In the genomic region with DNA sequence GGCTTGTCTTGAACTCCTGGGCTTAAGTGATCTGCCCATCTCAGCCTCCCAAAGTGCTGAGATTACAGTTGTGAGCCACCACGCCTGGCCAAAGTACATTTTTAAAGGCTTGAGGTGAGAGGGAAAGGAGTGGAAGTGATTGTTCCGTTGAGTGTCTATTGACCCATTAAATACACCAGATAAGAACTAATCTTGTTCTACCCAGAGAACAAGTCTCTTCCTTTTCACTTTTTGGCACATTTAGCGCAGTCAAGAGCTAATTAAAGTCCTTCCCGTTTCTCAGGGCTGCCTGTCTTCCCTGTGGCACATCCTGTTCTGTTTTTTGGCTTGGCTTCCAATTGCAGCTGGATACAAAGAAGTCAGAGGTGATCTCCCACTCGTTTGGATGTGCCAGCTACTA, we compare ENCODE assay signal across 22 cellular contexts.
DNase-seq lines count a peak whose midpoint lies in the region; ATAC-seq, FAIRE-seq and TF ChIP-seq lines count a peak whose summit lies in the region.
"Had no signal": no experiment of that assay in that cellular context is flagged by ENCODE, and none has a peak within 500 bp of the region (broad histone marks: within the 10 kb centered on the region; RNA-seq: fewer than 3 reads in every experiment).

No MANE protein-coding gene starts in this region.

- intact Hi-C loops in endothelial cell of umbilical vein (cut with micrococcal nuclease) = no loop called here
- intact Hi-C loops in gastrocnemius medialis (cut with DNase I; ENCODE audit: low total_unique reads) = no loop called here

- H3K4me2 ChIP-seq in endothelial cell of umbilical vein (ENCODE audit: insufficient read depth, low read length) = no peak overlapping the region

- peaks cover 0 to 4% of the 10 kb centered on the region in 2 experiments for H3K27me3 ChIP-seq in endothelial cell of umbilical vein (ENCODE audit: control insufficient read depth in 2 of 2, insufficient read depth in 2 of 2, low read length in 2 of 2)
- H3K27me3 ChIP-seq in gastrocnemius medialis = no peaks in the 10 kb centered on the region
- H3K27me3 ChIP-seq: tibial nerve had no signal

- TF ChIP-seq POLR2A in endothelial cell of umbilical vein (IDR thresholded peaks at IDR 0.05; ENCODE audit: low read depth, low read length) (no peak), gastrocnemius medialis (IDR thresholded peaks at IDR 0.05) (no peak)

- H3K9me1 ChIP-seq in endothelial cell of umbilical vein (replicated peaks; ENCODE audit: control insufficient read depth, extremely low read depth, insufficient read depth, low read length) = no peaks in the 10 kb centered on the region

- H3K36me3 ChIP-seq in endothelial cell of umbilical vein (ENCODE audit: control insufficient read depth in 2 of 2, extremely low read depth in 1 of 2, insufficient read depth in 2 of 2, low read length in 2 of 2) (no peaks in the 10 kb centered on the region), gastrocnemius medialis (no peaks in the 10 kb centered on the region)
- H3K36me3 ChIP-seq: tibial nerve had no signal

- CTCF ChIA-PET in endothelial cell of umbilical vein (lab: Charles Lee) = interaction anchor here (1.0 to 1.8 kb wide), 5 partner anchors 11 to 307 kb away, joined by 3 to 4 read pairs (median 3); no protein-coding TSS in a partner anchor

- dilution Hi-C loops in endothelial cell of umbilical vein (cut with MboI; ENCODE audit: extremely low pct_ligation_motif_present, low sequenced_read_pairs) = no loop called here

- H2AFZ ChIP-seq in endothelial cell of umbilical vein (ENCODE audit: low read depth, low read length) = no peak overlapping the region

- BruUV-seq in endothelial cell of umbilical vein (replicated peaks; lab: Mats Ljungman, UMichigan) = no TSS peak

- H3K9me3 ChIP-seq in endothelial cell of umbilical vein (replicated peaks; ENCODE audit: control insufficient read depth, insufficient read depth, low read length) (no peaks in the 10 kb centered on the region), gastrocnemius medialis (no peaks in the 10 kb centered on the region)
- H3K9me3 ChIP-seq: tibial nerve had no signal

- no peaks in the 10 kb centered on the region for H4K20me1 ChIP-seq in endothelial cell of umbilical vein (replicated peaks; ENCODE audit: control insufficient read depth, extremely low read depth, insufficient read depth, low read length)

- peak; percentile 24 to 42 for ATAC-seq in gastrocnemius medialis
- ATAC-seq: activated T-helper 17 cell treated with anti-CD3 and anti-CD28 coated beads, Interleukin-2, amount 50 U/mL, for 72 hours had no signal

- no peak overlapping the region for H3K4me3 ChIP-seq in endothelial cell of umbilical vein (replicated peaks in 1 of 3; ENCODE audit: insufficient read depth in 1 of 3, low read depth in 1 of 3, low read length in 3 of 3)
- no peak overlapping the region for H3K4me3 ChIP-seq in gastrocnemius medialis
- H3K4me3 ChIP-seq: dorsolateral prefrontal cortex, lung, tibial nerve had no signal

- no peak for FAIRE-seq in endothelial cell of umbilical vein (lab: Jason Lieb, UNC)

- TF ChIP-seq CTCF in endothelial cell of umbilical vein (IDR thresholded peaks at IDR 0.05; ENCODE audit: extremely low read depth in 1 of 2, insufficient read depth in 1 of 2, low read depth in 1 of 2, low read length in 2 of 2) = no peak
- TF ChIP-seq CTCF in gastrocnemius medialis (IDR thresholded peaks at IDR 0.05 in 4 of 5, conservative IDR thresholded peaks at IDR 0.05 in 1 of 5) = no peak

- in situ Hi-C loops in gastrocnemius medialis (cut with MboI; ENCODE audit: low sequenced_read_pairs in 4 of 4) = no loop called here

- POLR2A ChIA-PET in endothelial cell of umbilical vein (lab: Charles Lee) = no interaction called here

- no peak overlapping the region for H3K27ac ChIP-seq in endothelial cell of umbilical vein (ENCODE audit: insufficient read depth, low read depth, low read length)
- H3K27ac ChIP-seq in gastrocnemius medialis = no peak overlapping the region
- H3K27ac ChIP-seq: dorsolateral prefrontal cortex, tibial nerve had no signal

- no peaks in the 10 kb centered on the region for H3K4me1 ChIP-seq in endothelial cell of umbilical vein (ENCODE audit: control insufficient read depth, extremely low read depth, insufficient read depth, low read length)
- peaks cover 6 to 21% of the 10 kb centered on the region in 2 donors for H3K4me1 ChIP-seq in gastrocnemius medialis

- peak; percentile 12 for DNase-seq in SKM-1 treated with dmso at 0.1 percent for 144 hours (lab: John Stamatoyannopoulos, UW; ENCODE audit: unreplicated experiment)
- no peak for DNase-seq in SKM-1 (lab: John Stamatoyannopoulos, UW; ENCODE audit: unreplicated experiment)
- peak; percentile 25 for DNase-seq in NCI-H1105 (lab: John Stamatoyannopoulos, UW)
- peak; percentile 15 for DNase-seq in endothelial cell of umbilical vein (ENCODE audit: low read depth, low spot score)
- DNase-seq in gastrocnemius medialis = no peak
- no peak for DNase-seq in inferior parietal cortex (ENCODE audit: extremely low spot score)
- DNase-seq in MV-4-11 (lab: John Stamatoyannopoulos, UW) = no peak
- DNase-seq in T-helper 2 cell = no peak
- DNase-seq: activated CD4-positive, alpha-beta T cell treated with anti-CD3 and anti-CD28 coated beads, Interleukin-2, amount 10 ng/mL, durations not matched to agents 24 days and 14 days; aorta; central memory CD4-positive, alpha-beta T cell; dorsolateral prefrontal cortex; IMR-90; naive B cell; NCI-H226; NCI-H82; stimulated activated CD4-positive, alpha-beta T cell treated with anti-CD3 and anti-CD28 coated beads, Interleukin-12 subunit alpha, Interleukin-12 subunit beta, amount 100 ng/mL, for 4 hours; stimulated activated CD4-positive, alpha-beta T cell treated with anti-CD3 and anti-CD28 coated beads, Interleukin-4, amount 100 ng/mL, for 4 hours; T-helper 1 cell had no signal

- H3K9ac ChIP-seq in endothelial cell of umbilical vein (replicated peaks; ENCODE audit: extremely low read depth, insufficient read depth, low read length) = no peak overlapping the region

- no peaks in the 10 kb centered on the region for H3K79me2 ChIP-seq in endothelial cell of umbilical vein (ENCODE audit: control insufficient read depth, insufficient read depth, low read length)

TF ChIP-seq in endothelial cell of umbilical vein, 7 proteins besides CTCF, POLR2A, EP300 and RAD21:
- TF ChIP-seq EZH2 (IDR thresholded peaks at IDR 0.05; ENCODE audit: borderline replicate concordance, low read depth, low read length, severe bottlenecking) = no peak
- no peak for TF ChIP-seq POLR2AphosphoS5 (IDR thresholded peaks at IDR 0.05; ENCODE audit: insufficient read depth, low read depth, low read length)
- TF ChIP-seq, protein P1, sequence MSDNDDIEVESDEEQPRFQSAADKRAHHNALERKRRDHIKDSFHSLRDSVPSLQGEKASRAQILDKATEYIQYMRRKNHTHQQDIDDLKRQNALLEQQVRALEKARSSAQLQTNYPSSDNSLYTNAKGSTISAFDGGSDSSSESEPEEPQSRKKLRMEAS (IDR thresholded peaks at IDR 0.05; ENCODE audit: insufficient read depth, insufficient read length) = no peak
- TF ChIP-seq GATA2 (IDR thresholded peaks at IDR 0.05; ENCODE audit: insufficient read depth, insufficient read length, low read depth, low read length) = no peak

Comparison
In these comparisons a context has a peak if more than half of its experiments do, and no peak if none do; other contexts are left out.
1. DNase-seq: peak in SKM-1 treated with dmso at 0.1 percent for 144 hours (single experiment), NCI-H1105 (single experiment) and endothelial cell of umbilical vein (single experiment); none in SKM-1 (single experiment), gastrocnemius medialis (0 of 2), inferior parietal cortex (single experiment), MV-4-11 (single experiment) and T-helper 2 cell (0 of 5).